9 cellular contexts compared by ENCODE assay signal in the genomic region with DNA sequence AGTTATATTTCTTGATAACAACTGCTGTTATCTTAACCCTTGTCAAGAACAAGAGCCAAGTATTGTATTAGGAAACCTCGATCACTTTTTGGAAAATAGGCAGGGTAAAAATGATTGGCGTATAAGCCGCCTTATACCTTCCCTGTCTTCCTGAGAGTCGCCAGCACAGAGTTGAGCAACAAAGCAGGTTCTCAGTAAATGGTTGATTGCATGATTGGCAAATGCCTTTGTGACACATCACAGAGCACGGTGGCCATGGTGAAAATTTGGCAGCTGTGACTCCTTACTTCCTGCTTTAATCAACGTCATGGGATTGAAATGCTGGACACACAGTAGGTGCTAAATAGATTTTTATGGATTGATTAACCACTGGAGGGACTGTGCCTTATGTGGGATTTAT. TPM values are rescaled to one million over a fixed set of nuclear protein-coding genes. Genes with fewer than 3 reads are reported as not detected.
A peak's percentile ranks its signal among the peaks of the same experiment; 100 is the strongest.
DNase-seq lines count a peak whose midpoint lies in the region; ATAC-seq and TF ChIP-seq lines count a peak whose summit lies in the region.
"Had no signal": no experiment of that assay in that cellular context is flagged by ENCODE, and none has a peak within 500 bp of the region (broad histone marks: within the 10 kb centered on the region; RNA-seq: fewer than 3 reads in every experiment).

No MANE protein-coding gene starts in this region.

- no peaks in the 10 kb centered on the region for H3K9me2 ChIP-seq in SK-N-SH

- in situ Hi-C loops in KBM-7 (cut with MboI; ENCODE audit: low pct_unique_long_range_greater_than_20kb, low sequenced_read_pairs): no loop called here

- WGBS in SK-N-SH (ENCODE audit: low lambda C conversion rate): 41% methylated on average over 6 of the region's 6 CpGs
- WGBS in upper lobe of left lung, 2 donors: 28 to 35% methylated on average over 6 of the region's 6 CpGs

- peak overlapping the region; percentile 69 for H3K27ac ChIP-seq in DND-41 (ENCODE audit: low read length)
- no peak overlapping the region for H3K27ac ChIP-seq in SK-N-SH (ENCODE audit: low read depth in 2 of 2, low read length in 1 of 2)
- peak overlapping the region; percentile 25 to 71 (median 54) for H3K27ac ChIP-seq in upper lobe of left lung
- H3K27ac ChIP-seq: SK-N-MC had no signal

- H3K9ac ChIP-seq in DND-41 (ENCODE audit: low read depth, low read length) (peak overlapping the region; percentile 30; the same call in 1 of the 2 replicates), SK-N-SH (no peak overlapping the region)

- POLR2A ChIA-PET in SK-N-SH (lab: Yijun Ruan, JAX): no interaction called here

- peak overlapping the region; percentile 65 for H3K4me2 ChIP-seq in DND-41 (ENCODE audit: insufficient read depth, low read length)
- peak overlapping the region; percentile 24 for H3K4me2 ChIP-seq in SK-N-SH

- no peak for TF ChIP-seq RAD21 in SK-N-SH (IDR thresholded peaks at IDR 0.05; ENCODE audit: low read length)

- DNase-seq in DND-41 (no peak), KBM-7 (peak; percentile 14), SK-N-SH (no peak), fibroblast of villous mesenchyme (ENCODE audit: low read depth) (peak; percentile 29), upper lobe of left lung (peak in 1 of 2 donors; percentile 87), NCI-H82 (lab: John Stamatoyannopoulos, UW) (no peak)

- TF ChIP-seq EP300 in SK-N-SH (IDR thresholded peaks at IDR 0.05; ENCODE audit: borderline replicate concordance in 1 of 2, low read depth in 1 of 2, low read length in 1 of 2): no peak
- TF ChIP-seq EP300 in upper lobe of left lung (IDR thresholded peaks at IDR 0.05): peak in 1 of 4 donors; percentile 58

- no peaks in the 10 kb centered on the region for H3F3A ChIP-seq in SK-N-SH (replicated peaks; ENCODE audit: insufficient read depth)

- no peaks in the 10 kb centered on the region for H3K9me3 ChIP-seq in DND-41 (ENCODE audit: insufficient read depth, low read length, severe bottlenecking)
- no peaks in the 10 kb centered on the region for H3K9me3 ChIP-seq in SK-N-SH
- no peaks in the 10 kb centered on the region for H3K9me3 ChIP-seq in upper lobe of left lung

- TF ChIP-seq CTCF in DND-41 (IDR thresholded peaks at IDR 0.05; ENCODE audit: borderline replicate concordance, extremely low read depth, low read length, poor library complexity, severe bottlenecking): no peak
- TF ChIP-seq CTCF in SK-N-SH (IDR thresholded peaks at IDR 0.05): no peak
- TF ChIP-seq CTCF in fibroblast of villous mesenchyme (IDR thresholded peaks at IDR 0.05; ENCODE audit: insufficient read depth, low read depth, low read length): no peak
- no peak for TF ChIP-seq CTCF in upper lobe of left lung (IDR thresholded peaks at IDR 0.05)

- H2AFZ ChIP-seq in DND-41 (ENCODE audit: low read depth, low read length): peak overlapping the region; percentile 75
- H2AFZ ChIP-seq in SK-N-SH (ENCODE audit: low read depth): no peak overlapping the region

- ATAC-seq in DND-41 (ENCODE audit: insufficient read depth, low read depth) (peak; percentile 16; the same call in 2 of the 3 replicates), upper lobe of left lung (ENCODE audit: low FRiP score in 2 of 2) (peak; percentile 49 to 81), GM18909 (IDR thresholded peaks at IDR 0.05; ENCODE audit: poor library complexity, unreplicated experiment) (no peak), GM21825 (IDR thresholded peaks at IDR 0.05; ENCODE audit: unreplicated experiment) (no peak)

- H3K36me3 ChIP-seq in DND-41 (ENCODE audit: insufficient read depth, low read length): no peaks in the 10 kb centered on the region
- H3K36me3 ChIP-seq in SK-N-SH (replicated peaks in 1 of 2; ENCODE audit: control insufficient read depth in 1 of 2, insufficient read depth in 2 of 2, low read length in 1 of 2): no peaks in the 10 kb centered on the region
- no peaks in the 10 kb centered on the region for H3K36me3 ChIP-seq in upper lobe of left lung

- H3K4me3 ChIP-seq in DND-41 (ENCODE audit: low read depth in 1 of 2, low read length in 2 of 2): peak overlapping the region in 1 of 2 experiments; percentile 51; a peak in 2 of 4 replicates
- H3K4me3 ChIP-seq in SK-N-SH (ENCODE audit: low read depth in 2 of 2, low read length in 1 of 2): no peak overlapping the region
- no peak overlapping the region for H3K4me3 ChIP-seq in fibroblast of villous mesenchyme (ENCODE audit: low read depth, low read length)
- peak overlapping the region in 3 of 4 donors; percentile 24 to 38 (median 25) for H3K4me3 ChIP-seq in upper lobe of left lung

- TF ChIP-seq POLR2A in upper lobe of left lung (IDR thresholded peaks at IDR 0.05): peak in 1 of 4 donors; percentile 30

- CTCF ChIA-PET in SK-N-SH (lab: Yijun Ruan, JAX): interaction anchor here (1.0 kb wide), 1 partner anchor 23 kb away, joined by 3 read pairs; no protein-coding TSS in a partner anchor

- no peaks in the 10 kb centered on the region for H3K79me2 ChIP-seq in DND-41 (ENCODE audit: insufficient read depth, low read length)
- H3K79me2 ChIP-seq in SK-N-SH (ENCODE audit: insufficient read depth): 0 out of 2 replicates have a peak, but pooled peaks cover 2% of the 10 kb centered on the region

- H4K20me1 ChIP-seq in DND-41 (ENCODE audit: insufficient read depth, low read length): no peaks in the 10 kb centered on the region
- H4K20me1 ChIP-seq in SK-N-SH (ENCODE audit: insufficient read depth): no peaks in the 10 kb centered on the region

- H3K4me1 ChIP-seq in DND-41 (ENCODE audit: insufficient read depth, low read length): peaks cover 14% of the 10 kb centered on the region
- H3K4me1 ChIP-seq in SK-N-SH (ENCODE audit: control insufficient read depth in 1 of 2, insufficient read depth in 2 of 2, low read depth in 1 of 2, low read length in 1 of 2): peaks cover 9 to 14% of the 10 kb centered on the region in 2 experiments; a peak in 2 of 4 replicates
- peaks cover 5 to 26% (median 10%) of the 10 kb centered on the region in 4 donors for H3K4me1 ChIP-seq in upper lobe of left lung

- H3K27me3 ChIP-seq in DND-41 (ENCODE audit: insufficient read depth, low read length, poor library complexity) (no peaks in the 10 kb centered on the region), SK-N-SH (ENCODE audit: insufficient read depth) (no peaks in the 10 kb centered on the region), upper lobe of left lung (peaks cover 0 to 10% (median 3%) of the 10 kb centered on the region in 4 donors)

TF ChIP-seq in SK-N-SH, 30 proteins besides CTCF, POLR2A, EP300 and RAD21 (continues in another document):
- TF ChIP-seq TCF12 (IDR thresholded peaks at IDR 0.05) (0 out of 2 replicates have a peak, but pooled peaks have one; percentile 26), MEF2A (IDR thresholded peaks at IDR 0.05; ENCODE audit: borderline replicate concordance, low read depth) (no peak), SMC3 (IDR thresholded peaks at IDR 0.05; ENCODE audit: low read depth, low read length) (no peak), FOSL2 (IDR thresholded peaks at IDR 0.05; ENCODE audit: borderline replicate concordance, low read depth) (peak; percentile 25; the same call in 1 of the 2 replicates), TAF1 (IDR thresholded peaks at IDR 0.05; ENCODE audit: borderline replicate concordance, low read depth, low read length) (no peak), MXI1 (IDR thresholded peaks at IDR 0.05; ENCODE audit: low read depth, low read length) (no peak), ELF1 (IDR thresholded peaks at IDR 0.05) (no peak), NFIC (IDR thresholded peaks at IDR 0.05; ENCODE audit: borderline replicate concordance) (peak; percentile 52; the same call in 1 of the 2 replicates), CHD2 (IDR thresholded peaks at IDR 0.05; ENCODE audit: low read length, partially characterized antibody) (no peak), FOXM1 (IDR thresholded peaks at IDR 0.05; ENCODE audit: low read depth) (no peak), MAX (IDR thresholded peaks at IDR 0.05; ENCODE audit: low read depth) (no peak), RCOR1 (IDR thresholded peaks at IDR 0.05; ENCODE audit: low read length) (no peak), JUND (IDR thresholded peaks at IDR 0.05) (no peak), FOXJ3 (CRISPR knock-in tag; IDR thresholded peaks at IDR 0.05) (no peak), GABPA (IDR thresholded peaks at IDR 0.05; ENCODE audit: low read depth) (no peak), YY1 (IDR thresholded peaks at IDR 0.05; ENCODE audit: low read depth) (no peak), ZBTB33 (IDR thresholded peaks at IDR 0.05; ENCODE audit: borderline replicate concordance, low read depth) (no peak)
- TF ChIP-seq, protein P1, sequence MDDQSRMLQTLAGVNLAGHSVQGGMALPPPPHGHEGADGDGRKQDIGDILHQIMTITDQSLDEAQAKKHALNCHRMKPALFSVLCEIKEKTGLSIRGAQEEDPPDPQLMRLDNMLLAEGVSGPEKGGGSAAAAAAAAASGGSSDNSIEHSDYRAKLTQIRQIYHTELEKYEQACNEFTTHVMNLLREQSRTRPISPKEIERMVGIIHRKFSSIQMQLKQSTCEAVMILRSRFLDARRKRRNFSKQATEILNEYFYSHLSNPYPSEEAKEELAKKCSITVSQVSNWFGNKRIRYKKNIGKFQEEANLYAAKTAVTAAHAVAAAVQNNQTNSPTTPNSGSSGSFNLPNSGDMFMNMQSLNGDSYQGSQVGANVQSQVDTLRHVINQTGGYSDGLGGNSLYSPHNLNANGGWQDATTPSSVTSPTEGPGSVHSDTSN (IDR thresholded peaks at IDR 0.05): peak; percentile 74

RNA-seq across cellular contexts. Expression of gene KLHL29, which starts 3.9 kb away (rescaled TPM):
- 4.2 and 4.6 TPM in 2 replicates for polyA plus RNA-seq in SK-N-SH (2012; rRNA removed)
- 2.9 and 3.8 TPM in 2 replicates for polyA plus RNA-seq in SK-N-SH (2012; cell fraction: cytosol; rRNA removed)
- polyA plus RNA-seq in SK-N-SH (2012; cell fraction: nucleus; rRNA removed): 17.7 and 21.5 TPM in 2 replicates
- total RNA-seq in fibroblast of villous mesenchyme (10.6 and 14.7 TPM in 2 replicates), upper lobe of left lung (10 to 100 TPM in 5 of 6 donors, 1 to 10 TPM in 1; 8.6 to 34.4 (median 18.2) TPM)

Comparison
In these comparisons a context has a peak if more than half of its experiments do, and no peak if none do; other contexts are left out.
1. ATAC-seq: peak in DND-41 (single experiment) and upper lobe of left lung (2 of 2); none in GM18909 (single experiment) and GM21825 (single experiment).
2. DNase-seq: peak in KBM-7 (single experiment) and fibroblast of villous mesenchyme (single experiment); none in DND-41 (single experiment), SK-N-SH (single experiment) and NCI-H82 (single experiment).
3. H3K27ac ChIP-seq: peak in DND-41 (single experiment) and upper lobe of left lung (4 of 4); none in SK-N-SH (0 of 2).
4. H3K4me3 ChIP-seq: peak in upper lobe of left lung (3 of 4); none in SK-N-SH (0 of 2) and fibroblast of villous mesenchyme (single experiment).